ENCODE assay signal across 16 cellular contexts in genomic region chr11:88297320-88298263, GRCh38. TPM values are rescaled to one million over a fixed set of nuclear protein-coding genes. Genes with fewer than 3 reads are reported as not detected.
DNase-seq lines count a peak whose midpoint lies in the region; ATAC-seq and TF ChIP-seq lines count a peak whose summit lies in the region.
"Had no signal": no experiment of that assay in that cellular context is flagged by ENCODE, and none has a peak within 500 bp of the region (broad histone marks: within the 10 kb centered on the region; RNA-seq: fewer than 3 reads in every experiment).

No MANE protein-coding gene starts in this region.

- TF ChIP-seq CTCF in cardiac muscle cell (IDR thresholded peaks at IDR 0.05; ENCODE audit: low read depth, low read length) (no peak), WERI-Rb-1 (IDR thresholded peaks at IDR 0.05; ENCODE audit: low read depth, low read length) (no peak), type B pancreatic cell (conservative IDR thresholded peaks at IDR 0.05) (no peak)

- ATAC-seq in Right ventricle myocardium inferior (no peak), T-cell (replicated peaks in 1 of 4) (no peak)
- ATAC-seq: A549, mucosa of descending colon had no signal

- H3K9me3 Mint-ChIP-seq in type B pancreatic cell (no peaks in the 10 kb centered on the region), T-cell (no peaks in the 10 kb centered on the region)

- POLR2A ChIA-PET in T-cell (lab: Charles Lee): no interaction called here

- H3K27me3 ChIP-seq in cardiac muscle cell (no peaks in the 10 kb centered on the region), WERI-Rb-1 (ENCODE audit: insufficient read depth, low read depth, severe bottlenecking) (no peaks in the 10 kb centered on the region)
- H3K27me3 ChIP-seq: vagina had no signal

- intact Hi-C loops in Right ventricle myocardium inferior (cut with DNase I): no loop called here

- H3K36me3 Mint-ChIP-seq in type B pancreatic cell (peaks cover 58% of the 10 kb centered on the region), T-cell (peaks cover 82% of the 10 kb centered on the region)

- peak overlapping the region; percentile 17 for H3K4me3 Mint-ChIP-seq in type B pancreatic cell
- no peak overlapping the region for H3K4me3 Mint-ChIP-seq in T-cell

- CTCF ChIA-PET in T-cell (lab: Charles Lee): no interaction called here

- H3K27ac ChIP-seq in cardiac muscle cell: peak overlapping the region; percentile 15
- peak overlapping the region; percentile 53 for H3K27ac ChIP-seq in WERI-Rb-1
- H3K27ac ChIP-seq: A549, vagina had no signal

- H3K27ac Mint-ChIP-seq in type B pancreatic cell: no peak overlapping the region
- H3K27ac Mint-ChIP-seq in T-cell: no peak overlapping the region

- peak in 1 of 2 donors; percentile 63 for DNase-seq in cardiac muscle cell (ENCODE audit: low read depth in 1 of 2, low spot score in 1 of 2)
- DNase-seq in Right ventricle myocardium inferior (ENCODE audit: missing footprints): no peak
- DNase-seq in WERI-Rb-1: peak; percentile 31
- peak; percentile 81 for DNase-seq in left kidney (ENCODE audit: low read depth, low spot score)
- no peak for DNase-seq in type B pancreatic cell (ENCODE audit: extremely low spot score, unreplicated experiment)
- DNase-seq in T-cell: no peak
- no peak for DNase-seq in pons (ENCODE audit: low spot score)
- DNase-seq in activated gamma-delta T cell (lab: John Stamatoyannopoulos, UW): no peak
- DNase-seq: activated effector memory CD4-positive, alpha-beta T cell treated with Interleukin-2 at 50 U/mL for 16 hours; amniotic stem cell; C1 segment of cervical spinal cord; mucosa of descending colon; NCI-H187 treated with DMSO at 0.1 percent for 48 hours; RPMI8226 had no signal

- H3K9me3 ChIP-seq in cardiac muscle cell (ENCODE audit: low read depth) (no peaks in the 10 kb centered on the region), WERI-Rb-1 (ENCODE audit: severe bottlenecking) (no peaks in the 10 kb centered on the region)
- H3K9me3 ChIP-seq: A549, mucosa of descending colon, vagina had no signal

- H3K36me3 ChIP-seq in cardiac muscle cell (no peaks in the 10 kb centered on the region), WERI-Rb-1 (no peaks in the 10 kb centered on the region; the same call in 1 of the 2 replicates)
- H3K36me3 ChIP-seq: vagina had no signal

- H3K4me1 ChIP-seq in cardiac muscle cell (ENCODE audit: low read depth): peaks cover 53% of the 10 kb centered on the region

- H3K4me3 ChIP-seq in cardiac muscle cell (no peak overlapping the region), WERI-Rb-1 (ENCODE audit: low read depth, low read length) (no peak overlapping the region)
- H3K4me3 ChIP-seq: A549, mucosa of descending colon, vagina had no signal

- H3K4me1 Mint-ChIP-seq in type B pancreatic cell (ENCODE audit: unreplicated experiment) (peaks cover 19% of the 10 kb centered on the region), T-cell (peaks cover 14 to 21% (median 15%) of the 10 kb centered on the region in 3 donors)

- H3K27me3 Mint-ChIP-seq in type B pancreatic cell (peaks cover 3% of the 10 kb centered on the region), T-cell (no peaks in the 10 kb centered on the region)

RNA-seq across cellular contexts. Expression of gene CTSC, which starts 39.9 kb away (rescaled TPM):
- total RNA-seq in cardiac muscle cell: 109 and 120 TPM in 2 replicates
- polyA plus RNA-seq in cardiac muscle cell: 119 and 145 TPM in 2 replicates
- total RNA-seq in Right ventricle myocardium inferior: 34.3 TPM
- 155 and 215 TPM in 2 replicates for total RNA-seq in type B pancreatic cell (ENCODE audit: low replicate concordance)
- total RNA-seq in T-cell: 10 to 100 TPM; 42.7 to 64.5 (median 56.1) TPM

Comparison
In these comparisons a context has a peak if more than half of its experiments do, and no peak if none do; other contexts are left out.
1. DNase-seq: peak in WERI-Rb-1 (single experiment) and left kidney (single experiment); none in Right ventricle myocardium inferior (single experiment), type B pancreatic cell (single experiment), T-cell (0 of 34), pons (single experiment) and activated gamma-delta T cell (single experiment).